Comparison of ENCODE assay signal across 8 cellular contexts in the genomic region with DNA sequence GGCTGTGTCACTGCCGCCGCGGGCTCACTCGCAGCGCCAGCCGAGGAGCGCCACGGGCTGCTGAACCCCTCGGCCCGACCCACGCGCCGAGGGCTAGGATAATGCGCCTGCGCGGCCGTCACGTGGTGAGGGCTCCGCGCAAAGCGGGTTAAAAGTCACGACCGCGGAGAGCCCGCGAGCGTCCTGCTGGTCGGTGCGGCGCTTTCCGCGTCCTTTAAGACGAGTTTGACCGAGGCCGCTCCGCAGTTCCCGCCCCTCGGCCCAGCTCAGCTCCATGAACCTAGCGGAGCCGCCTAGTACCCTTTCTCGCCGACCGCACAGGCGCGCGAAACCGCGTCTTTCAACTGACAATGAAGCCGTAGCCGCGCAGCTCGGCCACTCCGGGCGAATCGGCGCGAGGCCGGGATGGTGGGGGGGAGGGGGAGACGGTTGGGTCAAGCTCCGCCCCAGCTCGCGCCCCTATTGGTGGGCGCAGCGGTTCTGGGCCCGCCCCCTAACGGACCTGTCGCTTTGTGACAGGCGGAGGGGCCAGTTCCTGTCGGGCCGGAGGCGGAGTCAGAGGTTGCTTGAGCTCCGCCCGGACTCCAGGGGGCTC. TPM values are rescaled to one million over a fixed set of nuclear protein-coding genes. Genes with fewer than 3 reads are reported as not detected.
A peak's percentile ranks its signal among the peaks of the same experiment; 100 is the strongest.
DNase-seq lines count a peak whose midpoint lies in the region; ATAC-seq, FAIRE-seq and TF ChIP-seq lines count a peak whose summit lies in the region.

No MANE protein-coding gene starts in this region.

- peaks cover 27% of the 10 kb centered on the region for H3K4me1 ChIP-seq in cardiac muscle cell (ENCODE audit: low read depth)
- peaks cover 5% of the 10 kb centered on the region for H3K4me1 ChIP-seq in parathyroid adenoma
- H3K4me1 ChIP-seq in tibial nerve = peaks cover 0 to 44% (median 21%) of the 10 kb centered on the region in 4 donors

- no peak overlapping the region for H3K9ac ChIP-seq in parathyroid adenoma

- TF ChIP-seq POLR2A in GM12891 (IDR thresholded peaks at IDR 0.05; ENCODE audit: low read depth, low read length) (peak; percentile 85), tibial nerve (IDR thresholded peaks at IDR 0.05) (peak; percentile 69 to 96)

- 0% methylated on average over 63 to 73 of the region's 73 CpGs for WGBS in adipose tissue, 3 donors
- WGBS in tibial nerve, 2 donors = 0% methylated on average over 45 to 71 of the region's 73 CpGs

- peak; percentile 88 for ATAC-seq in HG02840 (IDR thresholded peaks at IDR 0.05; ENCODE audit: low FRiP score, unreplicated experiment)

- H3K27me3 ChIP-seq in cardiac muscle cell (no peaks in the 10 kb centered on the region), parathyroid adenoma (ENCODE audit: control insufficient read depth, insufficient read depth, low read length) (no peaks in the 10 kb centered on the region), tibial nerve (no peaks in the 10 kb centered on the region)

- H3K4me2 ChIP-seq in parathyroid adenoma (ENCODE audit: low read length) = peak overlapping the region; percentile 98

- peak; percentile 70 to 99 for TF ChIP-seq EP300 in tibial nerve (IDR thresholded peaks at IDR 0.05)

- H3K36me3 ChIP-seq in cardiac muscle cell = no peaks in the 10 kb centered on the region
- no peaks in the 10 kb centered on the region for H3K36me3 ChIP-seq in parathyroid adenoma (ENCODE audit: control insufficient read depth, insufficient read depth, low read length)
- H3K36me3 ChIP-seq in tibial nerve = no peaks in the 10 kb centered on the region

- H3K4me3 ChIP-seq in cardiac muscle cell = peak overlapping the region; percentile 87
- peak overlapping the region; percentile 89 for H3K4me3 ChIP-seq in parathyroid adenoma (ENCODE audit: low read depth, low read length)
- H3K4me3 ChIP-seq in tibial nerve = peak overlapping the region; percentile 80 to 93 (median 85)

- peak; percentile 98 for FAIRE-seq in GM12891 (lab: Jason Lieb, UNC)

- H2AFZ ChIP-seq in parathyroid adenoma = peak overlapping the region; percentile 79

- H3K27ac ChIP-seq in adipose tissue (ENCODE audit: low read depth, low read length) = peak overlapping the region; percentile 31
- H3K27ac ChIP-seq in cardiac muscle cell = peak overlapping the region; percentile 95
- peak overlapping the region; percentile 96 for H3K27ac ChIP-seq in parathyroid adenoma
- peak overlapping the region; percentile 89 to 99 (median 98) for H3K27ac ChIP-seq in tibial nerve

- no peaks in the 10 kb centered on the region for H3K9me3 ChIP-seq in cardiac muscle cell (ENCODE audit: low read depth)
- no peaks in the 10 kb centered on the region for H3K9me3 ChIP-seq in parathyroid adenoma (ENCODE audit: control insufficient read depth, low read length)
- no peaks in the 10 kb centered on the region for H3K9me3 ChIP-seq in tibial nerve

- no peak for TF ChIP-seq CTCF in cardiac muscle cell (IDR thresholded peaks at IDR 0.05; ENCODE audit: low read depth, low read length)
- peak; percentile 2 for TF ChIP-seq CTCF in parathyroid adenoma (IDR thresholded peaks at IDR 0.05)
- TF ChIP-seq CTCF in tibial nerve (IDR thresholded peaks at IDR 0.05) = peak in 3 of 5 experiments; percentile 9 to 66 (median 27)

- peaks cover 24% of the 10 kb centered on the region for H3K79me2 ChIP-seq in parathyroid adenoma

- DNase-seq in GM12891 (ENCODE audit: insufficient read length, low spot score) (peak; percentile 92), NCI-H1436 (lab: John Stamatoyannopoulos, UW) (peak; percentile 92), SW480 (ENCODE audit: low spot score) (peak; percentile 98), cardiac muscle cell (ENCODE audit: low read depth in 1 of 2, low spot score in 1 of 2) (peak; percentile 100), tibial nerve (ENCODE audit: low spot score in 2 of 2) (peak; percentile 97 to 98)

TF ChIP-seq in GM12891, 5 proteins besides CTCF, POLR2A, EP300 and RAD21:
- TF ChIP-seq SPI1 (IDR thresholded peaks at IDR 0.05; ENCODE audit: low read depth, low read length) = peak; percentile 26; the same call in 1 of the 2 replicates
- 0 out of 2 replicates have a peak, but pooled peaks have one; percentile 63 for TF ChIP-seq POLR2AphosphoS5 (IDR thresholded peaks at IDR 0.05; ENCODE audit: low read depth, low read length)
- TF ChIP-seq POU2F2 (IDR thresholded peaks at IDR 0.05; ENCODE audit: low read depth, low read length) = peak; percentile 77
- peak; percentile 88 for TF ChIP-seq PAX5 (IDR thresholded peaks at IDR 0.05; ENCODE audit: insufficient read depth, low read length, severe bottlenecking)
- no peak; the same call in none of the 2 replicates for TF ChIP-seq TAF1 (IDR thresholded peaks at IDR 0.05; ENCODE audit: low read depth, low read length)

RNA-seq across cellular contexts. Expression of a gene that starts 0.6 kb away (rescaled TPM):
- polyA plus RNA-seq in GM12891 (2012; ENCODE audit: low read depth, missing spikeins) = 65.3 TPM
- 10 to 100 TPM; 26.1 to 33.9 (median 29.0) TPM for polyA plus RNA-seq in adipose tissue
- total RNA-seq in cardiac muscle cell = 106 and 124 TPM in 2 replicates
- polyA plus RNA-seq in cardiac muscle cell = 105 and 113 TPM in 2 replicates
- total RNA-seq in tibial nerve = 100 to 1,000 TPM in 2 of 4 donors, 10 to 100 TPM in 2; 78.1 to 130 (median 94.8) TPM

Comparison
In these comparisons a context has a peak if more than half of its experiments do, and no peak if none do; other contexts are left out.
1. Peak in every context shown above with its lines: DNase-seq, ATAC-seq, H3K4me3 ChIP-seq and H3K27ac ChIP-seq.
2. H3K27ac ChIP-seq: peak in every context shown above with its lines; median percentile 98 in tibial nerve; 96 in parathyroid adenoma; 95 in cardiac muscle cell; 31 in adipose tissue.